Comparison of ENCODE assay signal across 21 cellular contexts in the genomic region with DNA sequence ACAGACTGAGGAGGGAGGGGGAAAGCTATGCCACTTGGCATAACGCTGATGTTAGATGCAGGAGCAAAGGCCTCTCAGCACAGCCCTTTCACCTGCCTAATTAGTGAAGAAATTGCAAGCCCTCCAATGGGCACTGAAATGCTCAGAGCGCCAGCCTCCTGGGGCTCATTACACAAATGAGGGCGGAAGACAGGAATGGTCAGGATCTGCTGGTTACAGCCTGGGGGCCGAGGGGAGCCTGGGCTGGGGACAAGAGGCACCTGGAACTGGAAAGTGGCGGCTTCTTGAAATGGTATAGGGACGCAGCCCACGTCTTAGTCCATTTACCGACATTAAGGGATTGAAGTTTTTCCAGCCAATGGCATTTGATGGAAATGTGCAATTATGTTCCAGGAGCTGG. TPM values are rescaled to one million over a fixed set of nuclear protein-coding genes. Genes with fewer than 3 reads are reported as not detected.
"Had no signal": no experiment of that assay in that cellular context is flagged by ENCODE, and none has a peak within 500 bp of the region (broad histone marks: within the 10 kb centered on the region; RNA-seq: fewer than 3 reads in every experiment).

No MANE protein-coding gene starts in this region.

- ATAC-seq: gastrocnemius medialis, heart right ventricle, left ventricle myocardium superior had no signal

- H3K9me3 ChIP-seq: gastrocnemius medialis, tibial artery had no signal

- H3K4me2 ChIP-seq: neural progenitor cell had no signal

- H3K27ac ChIP-seq: coronary artery, gastrocnemius medialis, heart right ventricle, neural progenitor cell, tibial artery had no signal

- H3K36me3 ChIP-seq: neural progenitor cell had no signal

- H3K9ac ChIP-seq: neural progenitor cell had no signal

- DNase-seq: activated CD4-positive, alpha-beta T cell treated with anti-CD3 and anti-CD28 coated beads, Interleukin-2, amount 10 ng/mL, durations not matched to agents 7 days and 5 days; activated CD8-positive, alpha-beta memory T cell treated with anti-CD3 and anti-CD28 coated beads, Interleukin-2, amount 50 U/mL, for 4 hours; activated effector memory CD4-positive, alpha-beta T cell treated with Interleukin-2 at 50 U/mL for 16 hours; activated naive CD4-positive, alpha-beta T cell treated with anti-CD3 and anti-CD28 coated beads, Interleukin-2, amount 50 U/mL, for 16 hours; activated T-cell treated with anti-CD3 and anti-CD28 coated beads, Interleukin-2, amount 50 U/mL, for 48 hours; aorta; erythroblast; gastrocnemius medialis; heart right ventricle; kidney glomerular epithelial cell; left ventricle myocardium superior; stimulated activated CD4-positive, alpha-beta T cell treated with anti-CD3 and anti-CD28 coated beads, Interleukin-12 subunit alpha, Interleukin-12 subunit beta, amount 100 ng/mL, for 4 hours; stimulated activated CD4-positive, alpha-beta T cell treated with anti-CD3 and anti-CD28 coated beads, Interleukin-1b, Interleukin-23, amount 100 ng/mL, for 48 hours; stimulated activated naive CD4-positive, alpha-beta T cell treated with Interleukin-2 at 50 U/mL for 16 hours; substantia nigra; T-helper 9 cell; tibial artery had no signal

- H3K27me3 ChIP-seq: gastrocnemius medialis, heart right ventricle, neural progenitor cell, tibial artery had no signal

- H3K4me3 ChIP-seq: coronary artery, gastrocnemius medialis, heart right ventricle, neural progenitor cell, tibial artery had no signal

- H3K4me1 ChIP-seq: neural progenitor cell had no signal

- H2AFZ ChIP-seq: neural progenitor cell had no signal

RNA-seq across cellular contexts. Expression of a gene that starts 50.2 kb away (rescaled TPM):
- total RNA-seq: activated CD4-positive, alpha-beta T cell treated with anti-CD3 and anti-CD28 coated beads, Interleukin-2, amount 10 ng/mL, durations not matched to agents 7 days and 5 days; aorta; gastrocnemius medialis; heart right ventricle; left ventricle myocardium superior; osteoblast; progenitor cell of endocrine pancreas had no signal
